Comparison of ENCODE assay signal across 1 cellular context in the genomic region with DNA sequence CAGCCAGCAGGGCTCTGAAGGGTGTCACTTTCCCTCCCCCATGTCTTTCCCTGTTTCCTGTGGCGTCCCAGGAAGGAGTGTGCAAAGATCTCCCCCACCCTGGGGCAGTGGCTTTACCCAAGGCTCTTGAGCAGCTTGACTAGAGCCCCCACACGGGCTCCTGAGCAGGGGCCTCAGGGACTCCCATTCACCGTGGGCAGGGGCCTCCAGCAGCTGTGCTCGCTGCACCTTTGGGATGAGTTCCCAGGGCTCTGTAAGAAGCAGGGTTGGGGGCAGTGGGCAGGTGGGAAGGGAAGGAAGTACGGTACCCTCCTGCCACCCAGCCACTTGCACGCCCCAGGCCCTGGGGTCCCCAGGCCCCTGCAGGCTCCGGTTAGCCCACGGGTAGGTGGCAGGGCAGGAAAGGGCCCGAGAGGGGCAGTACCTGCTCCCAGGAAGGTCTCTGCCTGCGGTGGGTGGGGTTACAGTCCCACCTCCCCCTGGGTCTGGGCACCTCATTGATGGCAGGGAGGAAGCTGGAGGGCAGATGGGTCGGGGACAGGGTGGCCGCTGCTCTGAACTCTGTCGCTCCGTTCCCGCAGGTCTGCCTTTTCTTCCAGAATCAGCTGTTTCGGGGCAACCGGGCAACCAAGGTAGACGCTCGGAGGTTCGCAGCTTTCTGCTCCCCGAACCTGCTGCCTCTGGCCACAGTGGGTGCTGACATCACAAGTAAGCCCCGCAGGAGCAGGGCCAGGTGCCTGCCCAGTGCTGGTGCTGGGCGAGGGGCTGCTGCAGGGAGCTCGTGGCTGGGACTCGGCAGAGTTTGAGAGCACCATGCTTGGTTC.
TF ChIP-seq lines count a peak whose summit lies in the region.

No MANE protein-coding gene starts in this region.

TF ChIP-seq in HepG2, 621 proteins besides CTCF, POLR2A, EP300 and RAD21:
- TF ChIP-seq MEIS2 (CRISPR knock-in tag; IDR thresholded peaks at IDR 0.05), result no peak
- no peak for TF ChIP-seq IKZF4 (CRISPR knock-in tag; IDR thresholded peaks at IDR 0.05; ENCODE audit: borderline replicate concordance, low read depth, not compliant biosample characterization)
- TF ChIP-seq, protein P1, sequence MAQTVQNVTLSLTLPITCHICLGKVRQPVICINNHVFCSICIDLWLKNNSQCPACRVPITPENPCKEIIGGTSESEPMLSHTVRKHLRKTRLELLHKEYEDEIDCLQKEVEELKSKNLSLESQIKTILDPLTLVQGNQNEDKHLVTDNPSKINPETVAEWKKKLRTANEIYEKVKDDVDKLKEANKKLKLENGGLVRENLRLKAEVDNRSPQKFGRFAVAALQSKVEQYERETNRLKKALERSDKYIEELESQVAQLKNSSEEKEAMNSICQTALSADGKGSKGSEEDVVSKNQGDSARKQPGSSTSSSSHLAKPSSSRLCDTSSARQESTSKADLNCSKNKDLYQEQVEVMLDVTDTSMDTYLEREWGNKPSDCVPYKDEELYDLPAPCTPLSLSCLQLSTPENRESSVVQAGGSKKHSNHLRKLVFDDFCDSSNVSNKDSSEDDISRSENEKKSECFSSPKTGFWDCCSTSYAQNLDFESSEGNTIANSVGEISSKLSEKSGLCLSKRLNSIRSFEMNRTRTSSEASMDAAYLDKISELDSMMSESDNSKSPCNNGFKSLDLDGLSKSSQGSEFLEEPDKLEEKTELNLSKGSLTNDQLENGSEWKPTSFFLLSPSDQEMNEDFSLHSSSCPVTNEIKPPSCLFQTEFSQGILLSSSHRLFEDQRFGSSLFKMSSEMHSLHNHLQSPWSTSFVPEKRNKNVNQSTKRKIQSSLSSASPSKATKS (CRISPR knock-in tag; IDR thresholded peaks at IDR 0.05), result no peak
- TF ChIP-seq YEATS4 (CRISPR knock-in tag; IDR thresholded peaks at IDR 0.05; ENCODE audit: borderline replicate concordance), result no peak
- no peak for TF ChIP-seq POLR2AphosphoS2 (IDR thresholded peaks at IDR 0.05; ENCODE audit: low read depth, low read length)
- no peak for TF ChIP-seq RXRB (CRISPR knock-in tag; IDR thresholded peaks at IDR 0.05; ENCODE audit: borderline replicate concordance)
- TF ChIP-seq, protein P2, sequence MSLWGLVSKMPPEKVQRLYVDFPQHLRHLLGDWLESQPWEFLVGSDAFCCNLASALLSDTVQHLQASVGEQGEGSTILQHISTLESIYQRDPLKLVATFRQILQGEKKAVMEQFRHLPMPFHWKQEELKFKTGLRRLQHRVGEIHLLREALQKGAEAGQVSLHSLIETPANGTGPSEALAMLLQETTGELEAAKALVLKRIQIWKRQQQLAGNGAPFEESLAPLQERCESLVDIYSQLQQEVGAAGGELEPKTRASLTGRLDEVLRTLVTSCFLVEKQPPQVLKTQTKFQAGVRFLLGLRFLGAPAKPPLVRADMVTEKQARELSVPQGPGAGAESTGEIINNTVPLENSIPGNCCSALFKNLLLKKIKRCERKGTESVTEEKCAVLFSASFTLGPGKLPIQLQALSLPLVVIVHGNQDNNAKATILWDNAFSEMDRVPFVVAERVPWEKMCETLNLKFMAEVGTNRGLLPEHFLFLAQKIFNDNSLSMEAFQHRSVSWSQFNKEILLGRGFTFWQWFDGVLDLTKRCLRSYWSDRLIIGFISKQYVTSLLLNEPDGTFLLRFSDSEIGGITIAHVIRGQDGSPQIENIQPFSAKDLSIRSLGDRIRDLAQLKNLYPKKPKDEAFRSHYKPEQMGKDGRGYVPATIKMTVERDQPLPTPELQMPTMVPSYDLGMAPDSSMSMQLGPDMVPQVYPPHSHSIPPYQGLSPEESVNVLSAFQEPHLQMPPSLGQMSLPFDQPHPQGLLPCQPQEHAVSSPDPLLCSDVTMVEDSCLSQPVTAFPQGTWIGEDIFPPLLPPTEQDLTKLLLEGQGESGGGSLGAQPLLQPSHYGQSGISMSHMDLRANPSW (CRISPR knock-in tag; IDR thresholded peaks at IDR 0.05; ENCODE audit: borderline replicate concordance), result no peak
- TF ChIP-seq NFE2L1 (CRISPR knock-in tag; IDR thresholded peaks at IDR 0.05; ENCODE audit: borderline replicate concordance), result no peak
- no peak for TF ChIP-seq ZNF878 (CRISPR knock-in tag; IDR thresholded peaks at IDR 0.05)
- TF ChIP-seq, protein P3, sequence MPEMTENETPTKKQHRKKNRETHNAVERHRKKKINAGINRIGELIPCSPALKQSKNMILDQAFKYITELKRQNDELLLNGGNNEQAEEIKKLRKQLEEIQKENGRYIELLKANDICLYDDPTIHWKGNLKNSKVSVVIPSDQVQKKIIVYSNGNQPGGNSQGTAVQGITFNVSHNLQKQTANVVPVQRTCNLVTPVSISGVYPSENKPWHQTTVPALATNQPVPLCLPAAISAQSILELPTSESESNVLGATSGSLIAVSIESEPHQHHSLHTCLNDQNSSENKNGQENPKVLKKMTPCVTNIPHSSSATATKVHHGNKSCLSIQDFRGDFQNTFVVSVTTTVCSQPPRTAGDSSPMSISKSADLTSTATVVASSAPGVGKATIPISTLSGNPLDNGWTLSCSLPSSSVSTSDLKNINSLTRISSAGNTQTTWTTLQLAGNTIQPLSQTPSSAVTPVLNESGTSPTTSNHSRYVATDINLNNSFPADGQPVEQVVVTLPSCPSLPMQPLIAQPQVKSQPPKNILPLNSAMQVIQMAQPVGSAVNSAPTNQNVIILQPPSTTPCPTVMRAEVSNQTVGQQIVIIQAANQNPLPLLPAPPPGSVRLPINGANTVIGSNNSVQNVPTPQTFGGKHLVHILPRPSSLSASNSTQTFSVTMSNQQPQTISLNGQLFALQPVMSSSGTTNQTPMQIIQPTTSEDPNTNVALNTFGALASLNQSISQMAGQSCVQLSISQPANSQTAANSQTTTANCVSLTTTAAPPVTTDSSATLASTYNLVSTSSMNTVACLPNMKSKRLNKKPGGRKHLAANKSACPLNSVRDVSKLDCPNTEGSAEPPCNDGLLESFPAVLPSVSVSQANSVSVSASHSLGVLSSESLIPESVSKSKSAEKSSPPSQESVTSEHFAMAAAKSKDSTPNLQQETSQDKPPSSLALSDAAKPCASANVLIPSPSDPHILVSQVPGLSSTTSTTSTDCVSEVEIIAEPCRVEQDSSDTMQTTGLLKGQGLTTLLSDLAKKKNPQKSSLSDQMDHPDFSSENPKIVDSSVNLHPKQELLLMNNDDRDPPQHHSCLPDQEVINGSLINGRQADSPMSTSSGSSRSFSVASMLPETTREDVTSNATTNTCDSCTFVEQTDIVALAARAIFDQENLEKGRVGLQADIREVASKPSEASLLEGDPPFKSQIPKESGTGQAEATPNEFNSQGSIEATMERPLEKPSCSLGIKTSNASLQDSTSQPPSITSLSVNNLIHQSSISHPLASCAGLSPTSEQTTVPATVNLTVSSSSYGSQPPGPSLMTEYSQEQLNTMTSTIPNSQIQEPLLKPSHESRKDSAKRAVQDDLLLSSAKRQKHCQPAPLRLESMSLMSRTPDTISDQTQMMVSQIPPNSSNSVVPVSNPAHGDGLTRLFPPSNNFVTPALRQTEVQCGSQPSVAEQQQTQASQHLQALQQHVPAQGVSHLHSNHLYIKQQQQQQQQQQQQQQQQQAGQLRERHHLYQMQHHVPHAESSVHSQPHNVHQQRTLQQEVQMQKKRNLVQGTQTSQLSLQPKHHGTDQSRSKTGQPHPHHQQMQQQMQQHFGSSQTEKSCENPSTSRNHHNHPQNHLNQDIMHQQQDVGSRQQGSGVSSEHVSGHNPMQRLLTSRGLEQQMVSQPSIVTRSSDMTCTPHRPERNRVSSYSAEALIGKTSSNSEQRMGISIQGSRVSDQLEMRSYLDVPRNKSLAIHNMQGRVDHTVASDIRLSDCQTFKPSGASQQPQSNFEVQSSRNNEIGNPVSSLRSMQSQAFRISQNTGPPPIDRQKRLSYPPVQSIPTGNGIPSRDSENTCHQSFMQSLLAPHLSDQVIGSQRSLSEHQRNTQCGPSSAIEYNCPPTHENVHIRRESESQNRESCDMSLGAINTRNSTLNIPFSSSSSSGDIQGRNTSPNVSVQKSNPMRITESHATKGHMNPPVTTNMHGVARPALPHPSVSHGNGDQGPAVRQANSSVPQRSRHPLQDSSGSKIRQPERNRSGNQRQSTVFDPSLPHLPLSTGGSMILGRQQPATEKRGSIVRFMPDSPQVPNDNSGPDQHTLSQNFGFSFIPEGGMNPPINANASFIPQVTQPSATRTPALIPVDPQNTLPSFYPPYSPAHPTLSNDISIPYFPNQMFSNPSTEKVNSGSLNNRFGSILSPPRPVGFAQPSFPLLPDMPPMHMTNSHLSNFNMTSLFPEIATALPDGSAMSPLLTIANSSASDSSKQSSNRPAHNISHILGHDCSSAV (CRISPR knock-in tag; IDR thresholded peaks at IDR 0.05; ENCODE audit: borderline replicate concordance), result no peak
